Comparison of ENCODE assay signal across 8 cellular contexts in the genomic region with DNA sequence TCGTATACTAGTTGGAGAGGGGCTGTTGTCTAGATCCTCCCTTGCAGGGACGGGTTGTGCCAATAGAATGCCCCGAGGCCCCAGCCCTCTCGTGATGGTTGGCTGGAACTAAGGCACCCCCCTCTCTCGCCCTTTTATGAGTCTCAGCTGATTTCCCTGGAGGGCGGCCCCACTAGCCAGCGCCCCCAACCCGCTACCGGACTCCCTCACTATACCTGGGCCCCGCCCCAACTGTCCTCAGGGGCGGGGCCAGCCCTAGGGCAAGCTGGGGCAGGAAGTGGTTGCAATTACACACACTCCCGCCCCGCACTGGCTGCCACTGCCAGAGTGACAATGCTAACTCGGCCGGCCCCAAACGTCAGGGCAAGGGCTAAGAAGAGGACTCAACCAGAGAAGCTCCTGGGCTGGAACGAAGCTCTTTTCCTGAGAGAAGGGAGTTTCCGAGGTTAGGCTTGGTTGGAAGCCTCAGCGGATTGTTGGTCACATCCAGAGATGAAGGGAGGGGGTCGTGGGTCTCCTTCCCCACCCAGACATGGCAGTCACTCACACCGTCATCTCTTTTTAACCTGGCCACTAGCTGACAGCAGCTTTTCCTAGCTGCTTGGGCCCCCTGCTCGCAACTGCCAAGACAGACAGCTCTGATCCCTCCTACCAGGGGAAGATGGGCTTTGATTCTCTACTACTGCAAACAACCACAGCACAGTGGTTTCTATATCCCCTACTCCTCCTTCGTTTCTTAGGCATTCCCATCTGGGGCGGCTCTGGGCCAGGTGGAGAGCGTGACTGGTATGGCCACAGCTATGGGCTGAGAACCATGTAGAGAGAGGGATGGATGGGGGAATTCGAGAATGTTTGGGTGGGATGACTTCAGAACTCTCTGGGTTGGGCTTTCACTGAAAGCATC. TPM values are rescaled to one million over a fixed set of nuclear protein-coding genes. Genes with fewer than 3 reads are reported as not detected.
A peak's percentile ranks its signal among the peaks of the same experiment; 100 is the strongest.
DNase-seq lines count a peak whose midpoint lies in the region; ATAC-seq, FAIRE-seq and TF ChIP-seq lines count a peak whose summit lies in the region.

No MANE protein-coding gene starts in this region.

- no peaks in the 10 kb centered on the region for H3K36me3 Mint-ChIP-seq in HFFc6 (ENCODE audit: low read depth)

- H3K9me3 ChIP-seq in MG63 (no peaks in the 10 kb centered on the region), mucosa of descending colon (no peaks in the 10 kb centered on the region), tibial artery (no peaks in the 10 kb centered on the region)

- H3K27me3 Mint-ChIP-seq in HFFc6 (ENCODE audit: insufficient read depth): no peaks in the 10 kb centered on the region; the same call in 1 of the 2 replicates

- intact Hi-C loops in mucosa of descending colon (cut with DNase I, micrococcal nuclease): no loop called here
- intact Hi-C loops in tibial artery (cut with DNase I; ENCODE audit: low total_unique reads): no loop called here

- H3K27me3 ChIP-seq in MG63 (no peaks in the 10 kb centered on the region), bronchial epithelial cell (ENCODE audit: control insufficient read depth, insufficient read depth, low read length) (no peaks in the 10 kb centered on the region), tibial artery (no peaks in the 10 kb centered on the region)

- FAIRE-seq in bronchial epithelial cell (lab: Jason Lieb, UNC): no peak

- DNase-seq in NCI-H345 (lab: John Stamatoyannopoulos, UW) (peak; percentile 58), NCI-H345 treated with DMSO at 0.1 percent for 48 hours (lab: John Stamatoyannopoulos, UW; ENCODE audit: unreplicated experiment) (no peak), HFFc6 (peak; percentile 25), MG63 (peak; percentile 34), T-helper 22 cell (ENCODE audit: low read depth) (peak; percentile 51), bronchial epithelial cell (ENCODE audit: low read depth) (peak; percentile 37), mucosa of descending colon (peak; percentile 83 to 90 (median 87)), tibial artery (no peak)

- peak; percentile 92 for ATAC-seq in mucosa of descending colon

- peaks cover 39% of the 10 kb centered on the region for H3K4me1 Mint-ChIP-seq in HFFc6 (ENCODE audit: low read depth)

- H3K36me3 ChIP-seq in MG63 (no peaks in the 10 kb centered on the region), bronchial epithelial cell (ENCODE audit: control insufficient read depth, insufficient read depth, low read length) (no peaks in the 10 kb centered on the region), mucosa of descending colon (ENCODE audit: low read depth) (no peaks in the 10 kb centered on the region), tibial artery (no peaks in the 10 kb centered on the region)

- no peak for TF ChIP-seq CTCF in HFFc6 (IDR thresholded peaks at IDR 0.05)
- TF ChIP-seq CTCF in bronchial epithelial cell (IDR thresholded peaks at IDR 0.05; ENCODE audit: insufficient read depth, low read length, severe bottlenecking): no peak
- TF ChIP-seq CTCF in mucosa of descending colon (IDR thresholded peaks at IDR 0.05): no peak
- no peak for TF ChIP-seq CTCF in tibial artery (IDR thresholded peaks at IDR 0.05)

- H3K27ac Mint-ChIP-seq in HFFc6: peak overlapping the region; percentile 58

- H3K4me1 ChIP-seq in mucosa of descending colon (ENCODE audit: low read depth): no peaks in the 10 kb centered on the region
- peaks cover 0 to 8% (median 3%) of the 10 kb centered on the region in 4 donors for H3K4me1 ChIP-seq in tibial artery

- no peak overlapping the region for H3K4me3 ChIP-seq in MG63
- no peak overlapping the region for H3K4me3 ChIP-seq in bronchial epithelial cell (ENCODE audit: low read depth, low read length)
- H3K4me3 ChIP-seq in mucosa of descending colon: no peak overlapping the region
- peak overlapping the region; percentile 3 to 6 for H3K4me3 ChIP-seq in tibial artery

- peak overlapping the region; percentile 43 for H3K4me3 Mint-ChIP-seq in HFFc6

- H3K27ac ChIP-seq in tibial artery: no peak overlapping the region

- no peaks in the 10 kb centered on the region for H3K9me3 Mint-ChIP-seq in HFFc6

RNA-seq across cellular contexts. Expression of a gene that starts 21.0 kb away (rescaled TPM):
- total RNA-seq in HFFc6 (2021; fragmentation: NEBNext Ultra II Directional; extraction: Animal tissue kit (Norgen Biotek cat#: 25700)): 10 to 100 TPM; 13.3 to 18.3 (median 14.8) TPM
- total RNA-seq in MG63 (2014; rRNA removed; shearing (Covaris generic); ENCODE audit: low replicate concordance): 0.13 and 0.39 TPM in 2 replicates
- 1.1 and 1.4 TPM in 2 replicates for total RNA-seq in bronchial epithelial cell
- total RNA-seq in mucosa of descending colon: 10 to 100 TPM in 2 of 3 donors, 1 to 10 TPM in 1; 7.3 to 24.2 (median 10.0) TPM

RNA-seq across cellular contexts. Expression of a gene that starts 55.5 kb away (rescaled TPM):
- 10 to 100 TPM; 22.7 to 29.9 (median 23.3) TPM for total RNA-seq in HFFc6 (2021; fragmentation: NEBNext Ultra II Directional; extraction: Animal tissue kit (Norgen Biotek cat#: 25700))
- 15.0 and 15.3 TPM in 2 replicates for total RNA-seq in MG63 (2014; rRNA removed; shearing (Covaris generic); ENCODE audit: low replicate concordance)
- 14.0 and 14.7 TPM in 2 replicates for total RNA-seq in bronchial epithelial cell
- total RNA-seq in mucosa of descending colon: 10 to 100 TPM; 10.1 to 16.4 (median 12.8) TPM

Comparison
In these comparisons a context has a peak if more than half of its experiments do, and no peak if none do; other contexts are left out.
1. DNase-seq: peak in NCI-H345 (single experiment), HFFc6 (single experiment), MG63 (single experiment), T-helper 22 cell (single experiment), bronchial epithelial cell (single experiment) and mucosa of descending colon (3 of 3); none in NCI-H345 treated with DMSO at 0.1 percent for 48 hours (single experiment) and tibial artery (0 of 2).
2. H3K4me3 ChIP-seq: peak in tibial artery (2 of 2); none in MG63 (single experiment), bronchial epithelial cell (single experiment) and mucosa of descending colon (single experiment).